In genomic region chr11:35798983-35799382, GRCh38 we compare ENCODE assay signal across 15 cellular contexts.
"Had no signal": no experiment of that assay in that cellular context is flagged by ENCODE, and none has a peak within 500 bp of the region (broad histone marks: within the 10 kb centered on the region; RNA-seq: fewer than 3 reads in every experiment).

No MANE protein-coding gene starts in this region.

- H3K4me3 ChIP-seq: cardiac muscle cell, esophagus muscularis mucosa, thoracic aorta had no signal

- H3K9me3 ChIP-seq: esophagus muscularis mucosa, thoracic aorta had no signal

- DNase-seq: activated CD4-positive, alpha-beta memory T cell treated with anti-CD3 and anti-CD28 coated beads, Interleukin-2, amount 10 ng/mL, durations not matched to agents 7 days and 5 days; activated gamma-delta T cell treated with Interleukin-2 at 50 U/mL for 16 hours; activated naive CD8-positive, alpha-beta T cell treated with anti-CD3 and anti-CD28 coated beads for 36 hours; activated T-cell treated with anti-CD3 and anti-CD28 coated beads, Interleukin-2, amount 50 U/mL, for 48 hours; anterior cingulate cortex; effector memory CD4-positive, alpha-beta T cell; left colon; nucleus accumbens; stimulated activated CD4-positive, alpha-beta T cell treated with anti-CD3 and anti-CD28 coated beads, Interleukin-4, amount 100 ng/mL, for 24 hours; stimulated activated naive CD8-positive, alpha-beta T cell treated with anti-CD3 and anti-CD28 coated beads, Interleukin-15, amount 100 ng/mL, for 72 hours; SW 1271 had no signal

- H3K27me3 ChIP-seq: esophagus muscularis mucosa had no signal

- ATAC-seq: left colon; natural killer cell treated with Interleukin-12 subunit alpha and Interleukin-12 subunit beta and Interleukin-15 and Interleukin-18, amount 100 ng/mL, for 72 hours; stimulated activated naive CD8-positive, alpha-beta T cell treated with anti-CD3 and anti-CD28 coated beads, Interleukin-15, amount 100 ng/mL, for 72 hours had no signal

- H3K27ac ChIP-seq: cardiac muscle cell, esophagus muscularis mucosa, thoracic aorta had no signal

- H3K36me3 ChIP-seq: cardiac muscle cell, esophagus muscularis mucosa, thoracic aorta had no signal
